8 cellular contexts compared by ENCODE assay signal in genomic region chr17:82022310-82022980, GRCh38. TPM values are rescaled to one million over a fixed set of nuclear protein-coding genes. Genes with fewer than 3 reads are reported as not detected.
DNase-seq lines count a peak whose midpoint lies in the region; ATAC-seq and TF ChIP-seq lines count a peak whose summit lies in the region.

Gene CENPX, minus strand, starts transcription at chr17:82022878. Its CDS starts 17 bp downstream, at chr17:82022861.

- peaks cover 10% of the 10 kb centered on the region for H3K36me3 Mint-ChIP-seq in activated CD4-positive, alpha-beta T cell treated with anti-CD3 and anti-CD28 coated beads, Interleukin-2, amount 10 ng/mL, durations not matched to agents 7 days and 5 days (ENCODE audit: low read depth)

- H3K9me2 ChIP-seq in neural cell (ENCODE audit: insufficient read depth, low read length) = no peaks in the 10 kb centered on the region

- no peaks in the 10 kb centered on the region for H3K9me3 Mint-ChIP-seq in activated CD4-positive, alpha-beta T cell treated with anti-CD3 and anti-CD28 coated beads, Interleukin-2, amount 10 ng/mL, durations not matched to agents 7 days and 5 days

- H3K79me2 ChIP-seq in neural cell (replicated peaks; ENCODE audit: insufficient read depth, low read length) = peaks cover 11% of the 10 kb centered on the region

- CTCF ChIA-PET in activated CD4-positive, alpha-beta T cell treated with anti-CD3 and anti-CD28 coated beads, Interleukin-2, amount 10 ng/mL, durations not matched to agents 7 days and 5 days (lab: Charles Lee) = interaction anchor here (0.6 to 7.4 kb wide), 11 partner anchors 7 to 183 kb away, joined by 3 to 66 read pairs (median 3); partner anchors contain the start of genes DCXR, NOTUM and RAC3

- POLR2A ChIA-PET in activated CD4-positive, alpha-beta T cell treated with anti-CD3 and anti-CD28 coated beads, Interleukin-2, amount 10 ng/mL, durations not matched to agents 7 days and 5 days (lab: Charles Lee) = interaction anchor here (0.7 to 1.2 kb wide), 2 partner anchors 15 to 63 kb away, joined by 3 to 4 read pairs; partner anchors contain the start of gene DCXR

- no peak for TF ChIP-seq EP300 in neural cell (conservative IDR thresholded peaks at IDR 0.05; ENCODE audit: poor library complexity, severe bottlenecking)

- no peaks in the 10 kb centered on the region for H3K9me3 ChIP-seq in neural cell (ENCODE audit: low read length)

- no peaks in the 10 kb centered on the region for H3F3A ChIP-seq in neural cell (ENCODE audit: insufficient read depth, low read length, poor library complexity, severe bottlenecking)

- no peaks in the 10 kb centered on the region for H4K20me1 ChIP-seq in neural cell (ENCODE audit: insufficient read depth)

- H3K27ac ChIP-seq in epithelial cell of prostate (peak within 1 kb of the TSS; percentile 17), neural cell (ENCODE audit: low read length) (peak within 1 kb of the TSS; percentile 52)

- peak within 1 kb of the TSS; percentile 28 for H2AFZ ChIP-seq in neural cell (ENCODE audit: low read depth, low read length)

- ATAC-seq in GM21619 (IDR thresholded peaks at IDR 0.05; ENCODE audit: unreplicated experiment) (no peak), HG02973 (IDR thresholded peaks at IDR 0.05; ENCODE audit: unreplicated experiment) (no peak)

- TF ChIP-seq CTCF in neural cell (IDR thresholded peaks at IDR 0.05; ENCODE audit: poor library complexity, severe bottlenecking) = no peak

- H3K9ac ChIP-seq in neural cell (ENCODE audit: low read length) = peak within 1 kb of the TSS; percentile 77

- H3K27ac Mint-ChIP-seq in activated CD4-positive, alpha-beta T cell treated with anti-CD3 and anti-CD28 coated beads, Interleukin-2, amount 10 ng/mL, durations not matched to agents 7 days and 5 days = peak within 1 kb of the TSS; percentile 82

- H3K4me3 Mint-ChIP-seq in activated CD4-positive, alpha-beta T cell treated with anti-CD3 and anti-CD28 coated beads, Interleukin-2, amount 10 ng/mL, durations not matched to agents 7 days and 5 days = peak within 1 kb of the TSS; percentile 84

- no peak for DNase-seq in activated CD4-positive, alpha-beta T cell treated with anti-CD3 and anti-CD28 coated beads, Interleukin-2, amount 10 ng/mL, durations not matched to agents 7 days and 5 days
- DNase-seq in activated CD4-positive, alpha-beta T cell treated with anti-CD3 and anti-CD28 coated beads, Interleukin-2, amount 50 U/mL, for 48 hours = no peak
- DNase-seq in RPMI8226 = peak; percentile 44
- no peak for DNase-seq in epithelial cell of prostate (ENCODE audit: low read depth, low spot score)
- DNase-seq in DMS153 (lab: John Stamatoyannopoulos, UW) = no peak

- TF ChIP-seq RAD21 in neural cell (conservative IDR thresholded peaks at IDR 0.05) = peak; percentile 33

- peak within 1 kb of the TSS; percentile 84 for H3K4me2 ChIP-seq in neural cell (ENCODE audit: low read length)

- H3K4me3 ChIP-seq in neural cell (ENCODE audit: low read length) = peak within 1 kb of the TSS; percentile 96

- no peaks in the 10 kb centered on the region for H3K27me3 Mint-ChIP-seq in activated CD4-positive, alpha-beta T cell treated with anti-CD3 and anti-CD28 coated beads, Interleukin-2, amount 10 ng/mL, durations not matched to agents 7 days and 5 days

- no peaks in the 10 kb centered on the region for H3K36me3 ChIP-seq in neural cell (ENCODE audit: insufficient read depth, low read length)

- H3K27me3 ChIP-seq in neural cell (ENCODE audit: insufficient read depth, low read depth, low read length) = no peaks in the 10 kb centered on the region

- H3K4me1 Mint-ChIP-seq in activated CD4-positive, alpha-beta T cell treated with anti-CD3 and anti-CD28 coated beads, Interleukin-2, amount 10 ng/mL, durations not matched to agents 7 days and 5 days = peaks cover 45% of the 10 kb centered on the region

TF ChIP-seq in neural cell, 6 proteins besides CTCF, POLR2A, EP300 and RAD21:
- peak; percentile 85 for TF ChIP-seq POLR2AphosphoS5 (IDR thresholded peaks at IDR 0.05)
- no peak for TF ChIP-seq EZH2 (IDR thresholded peaks at IDR 0.05; ENCODE audit: borderline replicate concordance, insufficient read depth, low read length, poor library complexity, severe bottlenecking)
- TF ChIP-seq REST (IDR thresholded peaks at IDR 0.05; ENCODE audit: borderline replicate concordance) = no peak
- peak; percentile 95 for TF ChIP-seq MXI1 (conservative IDR thresholded peaks at IDR 0.05; ENCODE audit: poor library complexity, severe bottlenecking)
- TF ChIP-seq SMC3 (conservative IDR thresholded peaks at IDR 0.05; ENCODE audit: poor library complexity) = no peak
- peak; percentile 25 for TF ChIP-seq TAF1 (IDR thresholded peaks at IDR 0.05; ENCODE audit: low read depth)

RNA-seq across cellular contexts. Expression of gene CENPX, which starts in this region (rescaled TPM):
- total RNA-seq in activated CD4-positive, alpha-beta T cell treated with anti-CD3 and anti-CD28 coated beads, Interleukin-2, amount 10 ng/mL, durations not matched to agents 7 days and 5 days = 10 to 100 TPM; 57.3 to 73.0 TPM
- polyA plus RNA-seq in neural cell = 188 and 205 TPM in 2 replicates
- 23.7 and 33.4 TPM in 2 replicates for polyA minus RNA-seq in neural cell
